Comparison of ENCODE assay signal across 8 cellular contexts in the genomic region with DNA sequence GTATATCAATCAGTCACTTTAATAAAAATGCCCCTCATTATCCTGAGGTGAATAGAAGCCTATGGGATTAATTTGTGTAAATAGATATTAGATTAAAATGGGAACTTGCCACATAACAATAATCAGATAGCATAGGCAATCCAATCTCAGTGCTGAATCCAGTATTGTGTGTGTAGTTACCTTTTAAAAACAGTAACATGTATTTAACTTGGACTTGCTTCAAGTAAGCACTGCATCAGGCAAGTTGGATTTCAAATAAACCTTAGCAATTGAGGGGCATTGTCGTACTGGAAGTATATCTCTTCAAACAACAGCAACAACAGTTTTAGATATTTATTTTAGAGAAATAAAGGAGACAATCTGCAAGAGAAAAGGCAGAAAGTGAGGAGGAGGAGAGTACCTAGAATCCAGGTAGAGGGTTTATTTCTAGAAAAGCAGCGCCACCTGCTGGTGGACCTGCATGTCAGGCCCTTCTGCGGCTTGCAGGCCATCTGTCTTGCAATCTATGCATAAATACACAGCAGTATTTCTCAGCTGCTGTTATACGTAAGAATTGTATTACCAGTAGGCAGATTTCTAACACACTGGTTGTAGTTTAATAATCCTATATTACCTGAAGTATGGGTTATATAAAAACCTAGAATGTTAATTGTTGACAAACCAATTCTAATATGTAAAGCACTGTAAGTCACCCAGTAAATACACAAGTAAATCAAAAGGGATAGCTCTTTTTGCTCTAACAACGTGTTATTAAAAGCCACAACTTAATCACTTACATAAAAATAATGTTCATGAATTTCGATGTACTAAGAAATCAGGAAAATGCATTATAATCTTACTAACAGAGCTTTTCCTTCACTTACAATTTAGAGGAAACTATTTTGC.
A peak's percentile ranks its signal among the peaks of the same experiment; 100 is the strongest.
DNase-seq lines count a peak whose midpoint lies in the region; ATAC-seq and TF ChIP-seq lines count a peak whose summit lies in the region.

No MANE protein-coding gene starts in this region.

- ATAC-seq in HG02588 (IDR thresholded peaks at IDR 0.05; ENCODE audit: unreplicated experiment) (peak; percentile 71), HG02840 (IDR thresholded peaks at IDR 0.05; ENCODE audit: low FRiP score, unreplicated experiment) (no peak)

- H3K9me3 ChIP-seq in right atrium auricular region: no peaks in the 10 kb centered on the region

- peak; percentile 94 for TF ChIP-seq CTCF in GM10248 (IDR thresholded peaks at IDR 0.05; ENCODE audit: control extremely low read depth, extremely low read depth, low read depth, missing control alignments)
- TF ChIP-seq CTCF in right atrium auricular region (IDR thresholded peaks at IDR 0.05): peak; percentile 82 to 93
- peak; percentile 95 for TF ChIP-seq CTCF in retinal pigment epithelial cell (conservative IDR thresholded peaks at IDR 0.05; ENCODE audit: low read depth, low read length)

- no peaks in the 10 kb centered on the region for H3K27me3 ChIP-seq in right atrium auricular region

- POLR2A ChIA-PET in GM10248 (lab: Yijun Ruan, JAX): no interaction called here

- no peaks in the 10 kb centered on the region for H3K36me3 ChIP-seq in right atrium auricular region

- H3K4me3 ChIP-seq in right atrium auricular region (no peak overlapping the region), retinal pigment epithelial cell (ENCODE audit: low read length) (no peak overlapping the region)

- CTCF ChIA-PET in GM10248 (lab: Yijun Ruan, JAX): interaction anchor here (0.6 to 1.3 kb wide), 12 partner anchors 10 to 438 kb away, joined by 3 to 7 read pairs (median 4); no protein-coding TSS in a partner anchor

- DNase-seq in GM10248 (ENCODE audit: extremely low spot score) (peak; percentile 41), NCI-H1105 (lab: John Stamatoyannopoulos, UW) (peak; percentile 67), SW480 (ENCODE audit: low spot score) (peak; percentile 74), amniotic epithelial cell (ENCODE audit: low read depth) (peak; percentile 75), right atrium auricular region (ENCODE audit: low spot score) (peak; percentile 70), retinal pigment epithelial cell (ENCODE audit: low read depth) (peak; percentile 34)

- no peak overlapping the region for H3K27ac ChIP-seq in right atrium auricular region

- no peaks in the 10 kb centered on the region for H3K4me1 ChIP-seq in right atrium auricular region
